In the genomic region with DNA sequence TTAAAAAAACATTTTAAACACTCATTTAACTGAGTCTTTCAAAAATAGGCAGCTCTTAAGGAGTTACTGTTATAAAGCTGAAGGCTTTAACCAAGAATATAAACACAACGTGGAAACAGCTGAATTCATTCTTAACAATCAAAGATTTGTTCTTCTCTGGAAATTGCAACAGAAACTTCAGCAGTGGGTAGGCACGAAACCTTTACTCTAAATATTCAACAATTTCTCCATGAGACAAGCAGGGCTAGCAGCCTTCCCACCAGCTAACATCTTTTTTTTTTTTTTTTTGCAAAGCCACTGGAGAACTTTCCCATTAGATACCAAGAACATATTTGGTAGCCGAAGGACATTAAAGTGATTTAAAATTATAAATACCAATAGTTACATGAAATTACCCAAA, we compare ENCODE assay signal across 17 cellular contexts.
DNase-seq lines count a peak whose midpoint lies in the region; ATAC-seq, FAIRE-seq and TF ChIP-seq lines count a peak whose summit lies in the region.
"Had no signal": no experiment of that assay in that cellular context is flagged by ENCODE, and none has a peak within 500 bp of the region (broad histone marks: within the 10 kb centered on the region; RNA-seq: fewer than 3 reads in every experiment).

No MANE protein-coding gene starts in this region.

- ATAC-seq in HepG2 (no peak), right lobe of liver (no peak), heart left ventricle (no peak), sciatic nerve (peak; percentile 76), HG03159 (IDR thresholded peaks at IDR 0.05; ENCODE audit: unreplicated experiment) (no peak), pancreas (no peak)
- ATAC-seq: naive thymus-derived CD8-positive, alpha-beta T cell had no signal

- DNase-seq in HepG2 (ENCODE audit: low spot score): no peak
- DNase-seq in right lobe of liver: no peak
- no peak for DNase-seq in heart left ventricle
- no peak for DNase-seq in sciatic nerve (ENCODE audit: low spot score)
- DNase-seq in pancreas: no peak
- no peak for DNase-seq in NK-92 (lab: John Stamatoyannopoulos, UW; ENCODE audit: unreplicated experiment)
- no peak for DNase-seq in NCI-H187 (lab: John Stamatoyannopoulos, UW)
- DNase-seq: activated naive CD8-positive, alpha-beta T cell treated with anti-CD3 and anti-CD28 coated beads for 36 hours; activated T-cell treated with anti-CD3 and anti-CD28 coated beads for 4 hours; CD4-positive, alpha-beta memory T cell; MV-4-11; naive thymus-derived CD8-positive, alpha-beta T cell; NK-92 treated with Interleukin-12 subunit alpha and Interleukin-12 subunit beta, amount 100 ng/mL, for 24 hours; SHP77; stimulated activated CD4-positive, alpha-beta T cell treated with anti-CD3 and anti-CD28 coated beads, Interleukin-4, amount 100 ng/mL, for 24 hours had no signal

- intact Hi-C loops in HepG2 (cut with micrococcal nuclease; ENCODE audit: unreplicated experiment): no loop called here
- intact Hi-C loops in right lobe of liver (cut with DNase I): no loop called here
- intact Hi-C loops in heart left ventricle (cut with DNase I): no loop called here
- intact Hi-C loops in sciatic nerve (cut with DNase I): no loop called here
- intact Hi-C loops in pancreas (cut with DNase I): no loop called here

- H4K20me1 ChIP-seq in HepG2 (ENCODE audit: insufficient read depth, low read length): 0 out of 2 replicates have a peak, but pooled peaks cover 4% of the 10 kb centered on the region

- TF ChIP-seq RAD21 in HepG2 (CRISPR knock-in tag; IDR thresholded peaks at IDR 0.05): no peak

- TF ChIP-seq EP300 in HepG2 (IDR thresholded peaks at IDR 0.05; ENCODE audit: low read depth in 2 of 2, low read length in 2 of 2): no peak
- TF ChIP-seq EP300 in HepG2 (CRISPR knock-in tag; IDR thresholded peaks at IDR 0.05; ENCODE audit: borderline replicate concordance): no peak

- peaks cover 65% of the 10 kb centered on the region for H3K79me2 ChIP-seq in HepG2 (ENCODE audit: insufficient read depth, low read length)

- TF ChIP-seq POLR2A in HepG2 (IDR thresholded peaks at IDR 0.05; ENCODE audit: insufficient read depth in 1 of 2, low read depth in 2 of 2, low read length in 2 of 2): no peak
- TF ChIP-seq POLR2A in right lobe of liver (IDR thresholded peaks at IDR 0.05): no peak
- no peak for TF ChIP-seq POLR2A in heart left ventricle (IDR thresholded peaks at IDR 0.05)

- H3K27ac ChIP-seq in HepG2 (ENCODE audit: extremely low read length, insufficient read depth, low read length): peak overlapping the region; percentile 55
- H3K27ac ChIP-seq in right lobe of liver: no peak overlapping the region
- peak overlapping the region in 10 of 12 donors; percentile 32 to 64 (median 60) for H3K27ac ChIP-seq in heart left ventricle
- no peak overlapping the region for H3K27ac ChIP-seq in pancreas

- H3K9ac ChIP-seq in HepG2 (ENCODE audit: insufficient read depth, low read depth, low read length): no peak overlapping the region

- POLR2A ChIA-PET in HepG2 (lab: Yijun Ruan, JAX): no interaction called here

- CTCF ChIA-PET in HepG2 (lab: Yijun Ruan, JAX; ENCODE audit: low intra/inter-chr PET ratio, low total read pairs): no interaction called here

- no peak overlapping the region for H3K4me2 ChIP-seq in HepG2 (ENCODE audit: low read depth, low read length)

- peaks cover 50% of the 10 kb centered on the region for H3K4me1 ChIP-seq in HepG2 (ENCODE audit: insufficient read depth, low read length)
- H3K4me1 ChIP-seq in right lobe of liver: peaks cover 0 to 7% (median 0%) of the 10 kb centered on the region in 4 donors
- peaks cover 3 to 77% (median 55%) of the 10 kb centered on the region in 12 donors for H3K4me1 ChIP-seq in heart left ventricle
- peaks cover 0 to 4% (median 0%) of the 10 kb centered on the region in 3 donors for H3K4me1 ChIP-seq in pancreas

- no peak overlapping the region for H3K4me3 ChIP-seq in HepG2 (replicated peaks in 1 of 3; ENCODE audit: insufficient read depth in 1 of 3, low read depth in 2 of 3, low read length in 3 of 3)
- H3K4me3 ChIP-seq in right lobe of liver: no peak overlapping the region
- no peak overlapping the region for H3K4me3 ChIP-seq in heart left ventricle
- H3K4me3 ChIP-seq in pancreas: no peak overlapping the region

- in situ Hi-C loops in HepG2 (cut with HindIII; ENCODE audit: extremely low pct_ligation_motif_present, low pct_unique_long_range_greater_than_20kb): no loop called here

- no peak for TF ChIP-seq CTCF in HepG2 (CRISPR knock-in tag; IDR thresholded peaks at IDR 0.05)
- no peak for TF ChIP-seq CTCF in right lobe of liver (IDR thresholded peaks at IDR 0.05)
- TF ChIP-seq CTCF in heart left ventricle (IDR thresholded peaks at IDR 0.05): no peak
- no peak for TF ChIP-seq CTCF in pancreas (IDR thresholded peaks at IDR 0.05)

- peak; percentile 21 for FAIRE-seq in HepG2 (lab: Jason Lieb, UNC)
- no peak for FAIRE-seq in pancreas (lab: Jason Lieb, UNC)
- FAIRE-seq: H54 had no signal

- 79% methylated on average over 3 of the region's 3 CpGs for WGBS in HepG2 (ENCODE audit: low lambda C conversion rate)
- WGBS in right lobe of liver (ENCODE audit: insufficient coverage, low coverage, low lambda C conversion rate, missing lambda C conversion rate): 61% methylated on average over 3 of the region's 3 CpGs
- 67 to 83% (median 72%) methylated on average over 3 of the region's 3 CpGs for WGBS in heart left ventricle, 4 donors
- WGBS in pancreas, 2 donors: 68 to 69% methylated on average over 3 of the region's 3 CpGs

- BruUV-seq in HepG2 (replicated peaks; lab: Mats Ljungman, UMichigan): no TSS peak

- no peak overlapping the region for H2AFZ ChIP-seq in HepG2 (ENCODE audit: low read length)

- peaks cover 0 to 2% of the 10 kb centered on the region in 2 experiments; a peak in 2 of 5 replicates for H3K36me3 ChIP-seq in HepG2 (replicated peaks in 1 of 2; ENCODE audit: control insufficient read depth in 1 of 2, insufficient read depth in 2 of 2, low read length in 2 of 2)
- no peaks in the 10 kb centered on the region for H3K36me3 ChIP-seq in right lobe of liver
- no peaks in the 10 kb centered on the region for H3K36me3 ChIP-seq in heart left ventricle
- H3K36me3 ChIP-seq in pancreas: no peaks in the 10 kb centered on the region

- H3K9me3 ChIP-seq in HepG2 (ENCODE audit: low read length): no peaks in the 10 kb centered on the region
- H3K9me3 ChIP-seq in right lobe of liver: no peaks in the 10 kb centered on the region
- no peaks in the 10 kb centered on the region for H3K9me3 ChIP-seq in heart left ventricle
- H3K9me3 ChIP-seq in pancreas: no peaks in the 10 kb centered on the region

- H3K27me3 ChIP-seq in HepG2 (ENCODE audit: control insufficient read depth in 1 of 2, insufficient read depth in 2 of 2, low read length in 2 of 2): no peaks in the 10 kb centered on the region
- H3K27me3 ChIP-seq in right lobe of liver: no peaks in the 10 kb centered on the region
- H3K27me3 ChIP-seq in heart left ventricle: no peaks in the 10 kb centered on the region
- no peaks in the 10 kb centered on the region for H3K27me3 ChIP-seq in pancreas

TF ChIP-seq in HepG2, 621 proteins besides CTCF, POLR2A, EP300 and RAD21 (continues in another document):
- TF ChIP-seq HOXA9 (CRISPR knock-in tag; IDR thresholded peaks at IDR 0.05; ENCODE audit: borderline replicate concordance): no peak
- no peak for TF ChIP-seq MEIS1 (CRISPR knock-in tag; IDR thresholded peaks at IDR 0.05; ENCODE audit: borderline replicate concordance)
- TF ChIP-seq, protein P1, sequence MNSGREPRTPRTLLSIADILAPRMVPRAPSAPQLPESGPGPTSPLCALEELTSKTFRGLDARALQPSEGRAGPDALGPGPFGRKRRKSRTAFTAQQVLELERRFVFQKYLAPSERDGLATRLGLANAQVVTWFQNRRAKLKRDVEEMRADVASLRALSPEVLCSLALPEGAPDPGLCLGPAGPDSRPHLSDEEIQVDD (CRISPR knock-in tag; IDR thresholded peaks at IDR 0.05; ENCODE audit: borderline replicate concordance): no peak
- no peak for TF ChIP-seq JUND (CRISPR knock-in tag; IDR thresholded peaks at IDR 0.05)
- TF ChIP-seq, protein P2, sequence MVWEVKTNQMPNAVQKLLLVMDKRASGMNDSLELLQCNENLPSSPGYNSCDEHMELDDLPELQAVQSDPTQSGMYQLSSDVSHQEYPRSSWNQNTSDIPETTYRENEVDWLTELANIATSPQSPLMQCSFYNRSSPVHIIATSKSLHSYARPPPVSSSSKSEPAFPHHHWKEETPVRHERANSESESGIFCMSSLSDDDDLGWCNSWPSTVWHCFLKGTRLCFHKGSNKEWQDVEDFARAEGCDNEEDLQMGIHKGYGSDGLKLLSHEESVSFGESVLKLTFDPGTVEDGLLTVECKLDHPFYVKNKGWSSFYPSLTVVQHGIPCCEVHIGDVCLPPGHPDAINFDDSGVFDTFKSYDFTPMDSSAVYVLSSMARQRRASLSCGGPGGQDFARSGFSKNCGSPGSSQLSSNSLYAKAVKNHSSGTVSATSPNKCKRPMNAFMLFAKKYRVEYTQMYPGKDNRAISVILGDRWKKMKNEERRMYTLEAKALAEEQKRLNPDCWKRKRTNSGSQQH (CRISPR knock-in tag; IDR thresholded peaks at IDR 0.05; ENCODE audit: low read depth): no peak
- TF ChIP-seq BRCA1 (CRISPR knock-in tag; IDR thresholded peaks at IDR 0.05): no peak
- TF ChIP-seq, protein P3, sequence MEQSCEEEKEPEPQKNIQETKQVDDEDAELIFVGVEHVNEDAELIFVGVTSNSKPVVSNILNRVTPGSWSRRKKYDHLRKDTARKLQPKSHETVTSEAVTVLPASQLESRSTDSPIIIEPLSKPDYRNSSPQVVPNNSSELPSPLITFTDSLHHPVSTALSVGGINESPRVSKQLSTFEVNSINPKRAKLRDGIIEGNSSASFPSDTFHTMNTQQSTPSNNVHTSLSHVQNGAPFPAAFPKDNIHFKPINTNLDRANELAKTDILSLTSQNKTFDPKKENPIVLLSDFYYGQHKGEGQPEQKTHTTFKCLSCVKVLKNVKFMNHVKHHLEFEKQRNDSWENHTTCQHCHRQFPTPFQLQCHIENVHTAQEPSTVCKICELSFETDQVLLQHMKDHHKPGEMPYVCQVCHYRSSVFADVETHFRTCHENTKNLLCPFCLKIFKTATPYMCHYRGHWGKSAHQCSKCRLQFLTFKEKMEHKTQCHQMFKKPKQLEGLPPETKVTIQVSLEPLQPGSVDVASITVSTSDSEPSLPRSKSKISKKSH (CRISPR knock-in tag; IDR thresholded peaks at IDR 0.05; ENCODE audit: borderline replicate concordance): no peak
- no peak for TF ChIP-seq TEAD2 (CRISPR knock-in tag; IDR thresholded peaks at IDR 0.05)
- TF ChIP-seq FOXC1 (CRISPR knock-in tag; IDR thresholded peaks at IDR 0.05; ENCODE audit: borderline replicate concordance): no peak
- TF ChIP-seq, protein P4, sequence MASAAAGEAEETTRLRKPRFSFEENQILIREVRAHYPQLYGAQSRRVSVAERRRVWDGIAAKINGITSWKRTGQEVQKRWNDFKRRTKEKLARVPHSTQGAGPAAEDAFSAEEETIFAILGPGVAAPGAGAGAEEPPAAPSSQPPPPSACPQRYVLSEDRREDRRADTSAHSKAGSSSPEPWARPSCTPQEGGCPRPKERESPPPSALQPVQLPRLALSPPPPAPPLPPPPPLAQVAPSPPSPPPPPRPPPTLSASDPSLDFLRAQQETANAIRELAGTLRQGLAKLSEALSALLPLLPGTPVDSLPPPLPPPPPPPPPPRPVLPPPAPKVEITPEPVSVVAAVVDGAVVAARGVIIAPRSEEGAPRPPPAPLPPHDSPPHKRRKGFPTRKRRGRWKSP (CRISPR knock-in tag; IDR thresholded peaks at IDR 0.05): no peak
- no peak for TF ChIP-seq ZNF260 (CRISPR knock-in tag; IDR thresholded peaks at IDR 0.05; ENCODE audit: borderline replicate concordance, low read depth)

Comparison
In these comparisons a context has a peak if more than half of its experiments do, and no peak if none do; other contexts are left out.
1. H3K27ac ChIP-seq: peak in HepG2 (single experiment) and heart left ventricle (10 of 12); none in right lobe of liver (0 of 3) and pancreas (0 of 4).